In genomic region chrX:39730671-39731389, GRCh38 we compare ENCODE assay signal across 8 cellular contexts.
A peak's percentile ranks its signal among the peaks of the same experiment; 100 is the strongest.
DNase-seq lines count a peak whose midpoint lies in the region.

No MANE protein-coding gene starts in this region.

- H3K4me1 ChIP-seq in effector memory CD4-positive, alpha-beta T cell (ENCODE audit: control insufficient read depth, insufficient read depth, low read length, poor library complexity, severe bottlenecking): peaks cover 2% of the 10 kb centered on the region

- POLR2A ChIA-PET in activated CD4-positive, alpha-beta memory T cell treated with anti-CD3 and anti-CD28 coated beads for 36 hours (lab: Charles Lee): no interaction called here

- no peak overlapping the region for H3K27ac ChIP-seq in effector memory CD4-positive, alpha-beta T cell (ENCODE audit: insufficient read depth, low read length, poor library complexity, severe bottlenecking)

- intact Hi-C loops in activated CD4-positive, alpha-beta memory T cell treated with anti-CD3 and anti-CD28 coated beads for 36 hours (cut with micrococcal nuclease): loop anchor here (2.0 to 5.0 kb wide), 3 partner anchors 41 to 536 kb away; no protein-coding TSS in a partner anchor

- no peaks in the 10 kb centered on the region for H3K9me3 ChIP-seq in effector memory CD4-positive, alpha-beta T cell (ENCODE audit: control insufficient read depth, low read length)

- H3K4me3 Mint-ChIP-seq in activated CD4-positive, alpha-beta memory T cell treated with anti-CD3 and anti-CD28 coated beads for 36 hours: no peak overlapping the region

- H3K4me3 ChIP-seq in effector memory CD4-positive, alpha-beta T cell (ENCODE audit: insufficient read depth, low read depth, low read length, poor library complexity, severe bottlenecking): no peak overlapping the region

- H3K27me3 ChIP-seq in effector memory CD4-positive, alpha-beta T cell (replicated peaks; ENCODE audit: control insufficient read depth, insufficient read depth, low read length, poor library complexity, severe bottlenecking): no peaks in the 10 kb centered on the region

- H3K4me1 Mint-ChIP-seq in activated CD4-positive, alpha-beta memory T cell treated with anti-CD3 and anti-CD28 coated beads for 36 hours (ENCODE audit: low read depth): peaks cover 12% of the 10 kb centered on the region

- peak overlapping the region; percentile 59 for H3K27ac Mint-ChIP-seq in activated CD4-positive, alpha-beta memory T cell treated with anti-CD3 and anti-CD28 coated beads for 36 hours

- H3K36me3 Mint-ChIP-seq in activated CD4-positive, alpha-beta memory T cell treated with anti-CD3 and anti-CD28 coated beads for 36 hours: no peaks in the 10 kb centered on the region

- no peaks in the 10 kb centered on the region for H3K9me3 Mint-ChIP-seq in activated CD4-positive, alpha-beta memory T cell treated with anti-CD3 and anti-CD28 coated beads for 36 hours

- DNase-seq in NCI-H748 (lab: John Stamatoyannopoulos, UW; ENCODE audit: unreplicated experiment) (peak; percentile 47), NCI-H748 treated with DMSO at 0.1 percent for 48 hours (lab: John Stamatoyannopoulos, UW) (no peak), NCI-H446 treated with DMSO at 0.1 percent for 48 hours (lab: John Stamatoyannopoulos, UW) (peak; percentile 54), lung microvascular endothelial cell (ENCODE audit: low read depth in 2 of 2) (peak; percentile 77 to 78), cortex of kidney (lab: John Stamatoyannopoulos, UW) (no peak)
- DNase-seq in activated CD4-positive, alpha-beta memory T cell treated with anti-CD3 and anti-CD28 coated beads for 36 hours: peak; percentile 72
- DNase-seq in effector memory CD4-positive, alpha-beta T cell: peak in 2 of 3 donors; percentile 9 to 17
- peak; percentile 19 for DNase-seq in stimulated activated CD8-positive, alpha-beta memory T cell treated with anti-CD3 and anti-CD28 coated beads, Interleukin-12 subunit alpha, Interleukin-12 subunit beta, amount 100 ng/mL, for 4 hours (ENCODE audit: low read depth)

- no peaks in the 10 kb centered on the region for H3K36me3 ChIP-seq in effector memory CD4-positive, alpha-beta T cell (ENCODE audit: control insufficient read depth, insufficient read depth, low read length)

- H3K27me3 Mint-ChIP-seq in activated CD4-positive, alpha-beta memory T cell treated with anti-CD3 and anti-CD28 coated beads for 36 hours: no peaks in the 10 kb centered on the region

- CTCF ChIA-PET in activated CD4-positive, alpha-beta memory T cell treated with anti-CD3 and anti-CD28 coated beads for 36 hours (lab: Charles Lee): interaction anchor here (0.5 to 1.7 kb wide), 17 partner anchors 10 to 462 kb away, joined by 3 to 7 read pairs (median 3); no protein-coding TSS in a partner anchor

Comparison
In these comparisons a context has a peak if more than half of its experiments do, and no peak if none do; other contexts are left out.
1. DNase-seq: peak in NCI-H748 (single experiment), NCI-H446 treated with DMSO at 0.1 percent for 48 hours (single experiment), activated CD4-positive, alpha-beta memory T cell treated with anti-CD3 and anti-CD28 coated beads for 36 hours (single experiment), effector memory CD4-positive, alpha-beta T cell (2 of 3), lung microvascular endothelial cell (2 of 2) and stimulated activated CD8-positive, alpha-beta memory T cell treated with anti-CD3 and anti-CD28 coated beads, Interleukin-12 subunit alpha, Interleukin-12 subunit beta, amount 100 ng/mL, for 4 hours (single experiment); none in NCI-H748 treated with DMSO at 0.1 percent for 48 hours (single experiment) and cortex of kidney (single experiment).